In genomic region chr1:37692078-37692833, GRCh38 we compare ENCODE assay signal across 1 cellular context.
TF ChIP-seq lines count a peak whose summit lies in the region.

CDCA8 (plus strand) TSS chr1:37692516; CDS start chr1:37692691, 175 bp downstream.

TF ChIP-seq in HEK293, 187 proteins besides CTCF, POLR2A, EP300 and RAD21 (continued from another document and continues in another):
- TF ChIP-seq ZNF148 (tag by site-specific recombination; IDR thresholded peaks at IDR 0.05; ENCODE audit: borderline replicate concordance) (no peak), GFI1B (tag by site-specific recombination; IDR thresholded peaks at IDR 0.05) (no peak), ZNF747 (tag by site-specific recombination; IDR thresholded peaks at IDR 0.05) (no peak), OVOL3 (tag by site-specific recombination; IDR thresholded peaks at IDR 0.05) (no peak), ZNF768 (tag by site-specific recombination; IDR thresholded peaks at IDR 0.05) (no peak), ZBTB26 (tag by site-specific recombination; optimal IDR thresholded peaks at IDR 0.05) (no peak), ZNF394 (tag by site-specific recombination; IDR thresholded peaks at IDR 0.05; ENCODE audit: borderline replicate concordance) (peak; percentile 28), PBX3 (CRISPR knock-in tag; IDR thresholded peaks at IDR 0.05) (peak; percentile 85), ZNF202 (tag by site-specific recombination; IDR thresholded peaks at IDR 0.05; ENCODE audit: borderline replicate concordance) (no peak), ZNF449 (tag by site-specific recombination; IDR thresholded peaks at IDR 0.05) (no peak), INSM2 (tag by site-specific recombination; IDR thresholded peaks at IDR 0.05) (no peak), GLIS2 (tag by site-specific recombination; IDR thresholded peaks at IDR 0.05) (peak; percentile 64; the same call in 1 of the 2 replicates), ZNF488 (tag by site-specific recombination; IDR thresholded peaks at IDR 0.05) (no peak), ZNF274 (IDR thresholded peaks at IDR 0.05; ENCODE audit: low read length) (no peak), ZNF274 (tag by site-specific recombination; IDR thresholded peaks at IDR 0.05; ENCODE audit: borderline replicate concordance) (no peak), ZFP37 (tag by site-specific recombination; IDR thresholded peaks at IDR 0.05) (no peak; the same call in 1 of the 2 replicates), ZNF623 (tag by site-specific recombination; IDR thresholded peaks at IDR 0.05) (no peak), ZNF140 (tag by site-specific recombination; IDR thresholded peaks at IDR 0.05) (no peak), SALL2 (tag by site-specific recombination; IDR thresholded peaks at IDR 0.05; ENCODE audit: borderline replicate concordance) (no peak), ZNF302 (tag by site-specific recombination; IDR thresholded peaks at IDR 0.05; ENCODE audit: low read depth) (no peak), KLF10 (tag by site-specific recombination; IDR thresholded peaks at IDR 0.05) (no peak), ZBTB11 (tag by site-specific recombination; conservative IDR thresholded peaks at IDR 0.05; ENCODE audit: low read depth) (peak; percentile 57), ZNF76 (tag by site-specific recombination; IDR thresholded peaks at IDR 0.05; ENCODE audit: borderline replicate concordance, low read depth) (peak; percentile 94), ZNF214 (tag by site-specific recombination; IDR thresholded peaks at IDR 0.05; ENCODE audit: borderline replicate concordance) (no peak), ZNF350 (tag by site-specific recombination; IDR thresholded peaks at IDR 0.05) (no peak), SP7 (tag by site-specific recombination; IDR thresholded peaks at IDR 0.05) (peak; percentile 63), ZBTB21 (tag by site-specific recombination; IDR thresholded peaks at IDR 0.05) (no peak), ZNF654 (tag by site-specific recombination; IDR thresholded peaks at IDR 0.05; ENCODE audit: low read depth) (no peak), KLF1 (tag by site-specific recombination; IDR thresholded peaks at IDR 0.05) (no peak; the same call in 1 of the 2 replicates), REST (tag by site-specific recombination; IDR thresholded peaks at IDR 0.05) (no peak), ZNF239 (tag by site-specific recombination; IDR thresholded peaks at IDR 0.05) (no peak), MZF1 (tag by site-specific recombination; IDR thresholded peaks at IDR 0.05; ENCODE audit: borderline replicate concordance) (no peak), ZNF513 (tag by site-specific recombination; IDR thresholded peaks at IDR 0.05) (no peak), ZNF777 (tag by site-specific recombination; IDR thresholded peaks at IDR 0.05; ENCODE audit: borderline replicate concordance) (no peak), HOXD13 (CRISPR knock-in tag; IDR thresholded peaks at IDR 0.05; ENCODE audit: borderline replicate concordance) (no peak), ZNF677 (tag by site-specific recombination; IDR thresholded peaks at IDR 0.05) (no peak), ZIC2 (tag by site-specific recombination; IDR thresholded peaks at IDR 0.05) (peak; percentile 35; the same call in 1 of the 2 replicates), ZNF624 (tag by site-specific recombination; IDR thresholded peaks at IDR 0.05) (no peak), ZNF112 (tag by site-specific recombination; IDR thresholded peaks at IDR 0.05) (no peak), ELK4 (IDR thresholded peaks at IDR 0.05; ENCODE audit: borderline replicate concordance, low read depth, low read length) (no peak), ZNF114 (tag by site-specific recombination; IDR thresholded peaks at IDR 0.05) (no peak), ZBTB6 (tag by site-specific recombination; IDR thresholded peaks at IDR 0.05) (peak; percentile 71)
